14 cellular contexts compared by ENCODE assay signal in genomic region chr3:87186631-87187159, GRCh38.
"Had no signal": no experiment of that assay in that cellular context is flagged by ENCODE, and none has a peak within 500 bp of the region (broad histone marks: within the 10 kb centered on the region; RNA-seq: fewer than 3 reads in every experiment).

No MANE protein-coding gene starts in this region.

- H2AFZ ChIP-seq: parathyroid adenoma had no signal

- H3K36me3 ChIP-seq: thoracic aorta had no signal

- H3K4me1 ChIP-seq: parathyroid adenoma had no signal

- DNase-seq: activated CD4-positive, alpha-beta T cell treated with anti-CD3 and anti-CD28 coated beads, Interleukin-2, amount 50 U/mL, for 1 hour; activated naive CD4-positive, alpha-beta T cell; activated naive CD8-positive, alpha-beta T cell treated with anti-CD3 and anti-CD28 coated beads, Interleukin-2, amount 10 ng/mL, durations not matched to agents 7 days and 5 days; aorta; effector memory CD4-positive, alpha-beta T cell; foreskin melanocyte; head of caudate nucleus; left cardiac atrium; naive B cell; stimulated activated CD4-positive, alpha-beta T cell treated with anti-CD3 and anti-CD28 coated beads, Interleukin-12 subunit alpha, Interleukin-12 subunit beta, amount 100 ng/mL, for 4 hours; stimulated activated CD4-positive, alpha-beta T cell treated with anti-CD3 and anti-CD28 coated beads, Interleukin-2, amount 100 ng/mL, for 24 hours had no signal

- H3K4me3 ChIP-seq: thoracic aorta had no signal

- H3K79me2 ChIP-seq: parathyroid adenoma had no signal

- H3K9me3 ChIP-seq: thoracic aorta had no signal

- H3K27ac ChIP-seq: epithelial cell of prostate, parathyroid adenoma, thoracic aorta had no signal

- H3K9ac ChIP-seq: parathyroid adenoma had no signal

- ATAC-seq: left cardiac atrium had no signal
